Comparison of ENCODE assay signal across 8 cellular contexts in the genomic region with DNA sequence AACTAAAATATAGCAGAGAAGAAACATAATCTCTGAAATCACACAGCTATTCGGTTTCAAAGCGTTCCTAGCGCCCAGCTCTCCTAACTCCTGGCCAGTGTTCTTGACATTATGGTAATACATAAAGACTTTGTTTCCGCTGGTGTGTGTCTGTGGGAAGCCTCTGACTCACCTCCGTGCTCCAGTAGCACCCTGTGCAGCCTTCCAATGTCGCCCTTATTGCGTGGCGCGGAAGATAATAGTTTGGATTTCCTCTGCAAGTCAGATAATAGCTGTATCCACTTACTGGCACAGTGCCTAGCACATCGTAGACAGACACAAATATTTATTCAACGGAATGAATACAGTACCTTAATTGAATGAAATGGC. TPM values are rescaled to one million over a fixed set of nuclear protein-coding genes. Genes with fewer than 3 reads are reported as not detected.
A peak's percentile ranks its signal among the peaks of the same experiment; 100 is the strongest.
DNase-seq lines count a peak whose midpoint lies in the region; ATAC-seq and TF ChIP-seq lines count a peak whose summit lies in the region.

No MANE protein-coding gene starts in this region.

- DNase-seq in AG04449 (ENCODE audit: low read depth, low spot score) (no peak), NCI-H2029 (lab: John Stamatoyannopoulos, UW) (peak; percentile 61), glomerular visceral epithelial cell (ENCODE audit: extremely low spot score) (peak; percentile 58), putamen (ENCODE audit: low spot score) (peak; percentile 18), cerebellar cortex (ENCODE audit: low spot score) (no peak)
- peak; percentile 10 to 18 for DNase-seq in activated T-cell treated with anti-CD3 and anti-CD28 coated beads, Interleukin-2, amount 50 U/mL, for 72 hours

- no peak for TF ChIP-seq CTCF in AG04449 (IDR thresholded peaks at IDR 0.05; ENCODE audit: insufficient read depth, low read length, missing control alignments)

- peak overlapping the region; percentile 58 for H3K27ac Mint-ChIP-seq in activated T-cell treated with anti-CD3 and anti-CD28 coated beads, Interleukin-2, amount 50 U/mL, for 72 hours

- H3K4me1 Mint-ChIP-seq in activated T-cell treated with anti-CD3 and anti-CD28 coated beads, Interleukin-2, amount 50 U/mL, for 72 hours (ENCODE audit: low read depth), result peaks cover 13% of the 10 kb centered on the region

- peaks cover 2 to 16% of the 10 kb centered on the region in 2 donors for H3K36me3 Mint-ChIP-seq in activated T-cell treated with anti-CD3 and anti-CD28 coated beads, Interleukin-2, amount 50 U/mL, for 72 hours (ENCODE audit: insufficient read depth in 2 of 2)

- CTCF ChIA-PET in AG04449 (lab: Yijun Ruan, JAX), result interaction anchor here (1.3 to 3.9 kb wide), 2 partner anchors 13 to 30 kb away, joined by 5 to 26 read pairs; no protein-coding TSS in a partner anchor

- POLR2A ChIA-PET in AG04449 (lab: Yijun Ruan, JAX), result interaction anchor here (0.6 to 1.4 kb wide), 7 partner anchors 8 to 360 kb away, joined by 3 to 5 read pairs (median 4); a partner anchor contains a TSS

- no peaks in the 10 kb centered on the region for H3K27me3 Mint-ChIP-seq in activated T-cell treated with anti-CD3 and anti-CD28 coated beads, Interleukin-2, amount 50 U/mL, for 72 hours (ENCODE audit: low read depth)

- peak overlapping the region; percentile 89 for H3K4me3 ChIP-seq in AG04449 (ENCODE audit: low read depth, low read length)

- peak; percentile 17 for ATAC-seq in GM18870 (IDR thresholded peaks at IDR 0.05; ENCODE audit: unreplicated experiment)
- peak; percentile 15 to 31 for ATAC-seq in activated T-cell treated with anti-CD3 and anti-CD28 coated beads, Interleukin-2, amount 50 U/mL, for 72 hours (replicated peaks in 1 of 2)
- ATAC-seq in HG02678 (IDR thresholded peaks at IDR 0.05; ENCODE audit: unreplicated experiment), result no peak

- H3K9me3 Mint-ChIP-seq in activated T-cell treated with anti-CD3 and anti-CD28 coated beads, Interleukin-2, amount 50 U/mL, for 72 hours, result peaks cover 0 to 8% of the 10 kb centered on the region in 2 donors

- peak overlapping the region; percentile 84 to 90 for H3K4me3 Mint-ChIP-seq in activated T-cell treated with anti-CD3 and anti-CD28 coated beads, Interleukin-2, amount 50 U/mL, for 72 hours

RNA-seq across cellular contexts. Expression of a gene that starts 0.6 kb away (rescaled TPM):
- total RNA-seq in activated T-cell treated with anti-CD3 and anti-CD28 coated beads, Interleukin-2, amount 50 U/mL, for 72 hours, result 10 to 100 TPM; 14.3 to 14.5 TPM

Comparison
In these comparisons a context has a peak if more than half of its experiments do, and no peak if none do; other contexts are left out.
1. DNase-seq: peak in NCI-H2029 (single experiment), activated T-cell treated with anti-CD3 and anti-CD28 coated beads, Interleukin-2, amount 50 U/mL, for 72 hours (2 of 2), glomerular visceral epithelial cell (single experiment) and putamen (single experiment); none in AG04449 (single experiment) and cerebellar cortex (single experiment).